Comparison of ENCODE assay signal across 16 cellular contexts in the genomic region with DNA sequence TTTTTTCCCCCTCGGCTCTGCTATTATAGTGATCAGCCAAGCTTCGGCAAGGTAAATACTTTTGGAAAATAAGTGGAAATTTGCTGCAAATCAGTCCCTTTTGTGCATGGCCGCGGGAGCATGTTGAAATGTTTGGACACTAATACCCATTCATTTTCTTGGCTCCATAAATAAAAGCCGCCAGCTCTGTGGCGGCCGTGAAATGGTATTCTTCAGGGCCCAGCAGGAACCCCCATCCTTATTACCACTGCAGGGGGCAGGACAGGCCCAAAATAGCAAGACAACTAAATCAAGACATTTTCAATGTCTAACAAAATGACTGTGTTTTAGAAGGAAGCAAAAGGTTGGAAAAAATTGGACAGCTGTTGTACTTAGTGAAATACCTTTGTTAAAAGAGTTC.
DNase-seq lines count a peak whose midpoint lies in the region; ATAC-seq and TF ChIP-seq lines count a peak whose summit lies in the region.
"Had no signal": no experiment of that assay in that cellular context is flagged by ENCODE, and none has a peak within 500 bp of the region (broad histone marks: within the 10 kb centered on the region; RNA-seq: fewer than 3 reads in every experiment).

No MANE protein-coding gene starts in this region.

- no peaks in the 10 kb centered on the region for H3K9me3 ChIP-seq in HEK293 (ENCODE audit: control insufficient read depth, insufficient read depth, low read depth, low read length)
- H3K9me3 ChIP-seq in PC-3 (ENCODE audit: low read length): no peaks in the 10 kb centered on the region
- H3K9me3 ChIP-seq: A549, BLaER1 had no signal

- H3K27me3 Mint-ChIP-seq in type B pancreatic cell: peaks cover 25% of the 10 kb centered on the region
- no peaks in the 10 kb centered on the region for H3K27me3 Mint-ChIP-seq in stimulated activated memory B cell treated with anti-CD40 and anti-IgM and Interleukin-4, amounts not matched to agents 10 μg/mL and 1 μg/mL and 100 μg/mL, for 72 hours

- BruUV-seq in PC-3 (replicated peaks; lab: Mats Ljungman, UMichigan): no TSS peak

- H3K9me2 ChIP-seq in PC-3 (replicated peaks; ENCODE audit: low read length): no peaks in the 10 kb centered on the region

- H3K4me1 Mint-ChIP-seq in type B pancreatic cell (ENCODE audit: unreplicated experiment): peaks cover 29% of the 10 kb centered on the region
- no peaks in the 10 kb centered on the region for H3K4me1 Mint-ChIP-seq in stimulated activated memory B cell treated with anti-CD40 and anti-IgM and Interleukin-4, amounts not matched to agents 10 μg/mL and 1 μg/mL and 100 μg/mL, for 72 hours
- H3K4me1 Mint-ChIP-seq: GM23338 had no signal

- H3K36me3 Mint-ChIP-seq in type B pancreatic cell: no peaks in the 10 kb centered on the region
- H3K36me3 Mint-ChIP-seq in stimulated activated memory B cell treated with anti-CD40 and anti-IgM and Interleukin-4, amounts not matched to agents 10 μg/mL and 1 μg/mL and 100 μg/mL, for 72 hours: no peaks in the 10 kb centered on the region

- peak; percentile 2 to 36 for DNase-seq in NCI-H1930 (lab: John Stamatoyannopoulos, UW)
- peak; percentile 89 for DNase-seq in NCI-H69 (lab: John Stamatoyannopoulos, UW)
- DNase-seq in type B pancreatic cell (ENCODE audit: extremely low spot score, unreplicated experiment): no peak
- DNase-seq in PC-3: no peak
- DNase-seq in effector CD8-positive, alpha-beta T cell (lab: John Stamatoyannopoulos, UW): no peak
- DNase-seq: Calu3, DMS 273 treated with DMSO at 0.1 percent for 48 hours, DMS79 treated with DMSO at 0.1 percent for 48 hours, EL, H7 had no signal

- H3K4me3 ChIP-seq in HEK293 (ENCODE audit: low read depth, low read length) (no peak overlapping the region), PC-3 (ENCODE audit: low read length) (no peak overlapping the region)
- H3K4me3 ChIP-seq: A549, BLaER1, GM23338, K562 had no signal

- H3K79me2 ChIP-seq in PC-3 (ENCODE audit: low read length): no peaks in the 10 kb centered on the region

- ATAC-seq in stimulated activated memory B cell treated with anti-CD40 and anti-IgM and Interleukin-4, amounts not matched to agents 10 μg/mL and 1 μg/mL and 100 μg/mL, for 72 hours: no peak
- no peak for ATAC-seq in PC-3
- ATAC-seq: A549, GM23338, K562 had no signal

- CTCF ChIA-PET in HEK293 (lab: Yijun Ruan, JAX): no interaction called here
- CTCF ChIA-PET in PC-3 (lab: Charles Lee): no interaction called here

- peaks cover 72% of the 10 kb centered on the region for H3K27me3 ChIP-seq in PC-3 (ENCODE audit: low read length)
- H3K27me3 ChIP-seq: BLaER1 had no signal

- no peak for TF ChIP-seq CTCF in HEK293 (tag by site-specific recombination; IDR thresholded peaks at IDR 0.05)
- no peak for TF ChIP-seq CTCF in type B pancreatic cell (conservative IDR thresholded peaks at IDR 0.05)
- TF ChIP-seq CTCF in PC-3 (conservative IDR thresholded peaks at IDR 0.05; ENCODE audit: low read depth, low read length): no peak

- H3K9me3 Mint-ChIP-seq in type B pancreatic cell: peaks cover 4% of the 10 kb centered on the region
- no peaks in the 10 kb centered on the region for H3K9me3 Mint-ChIP-seq in stimulated activated memory B cell treated with anti-CD40 and anti-IgM and Interleukin-4, amounts not matched to agents 10 μg/mL and 1 μg/mL and 100 μg/mL, for 72 hours
- H3K9me3 Mint-ChIP-seq: GM23338 had no signal

- H3K36me3 ChIP-seq in HEK293 (ENCODE audit: control insufficient read depth in 2 of 2, insufficient read depth in 1 of 2, low read length in 2 of 2) (no peaks in the 10 kb centered on the region), PC-3 (ENCODE audit: low read depth, low read length) (no peaks in the 10 kb centered on the region)
- H3K36me3 ChIP-seq: BLaER1 had no signal

- no peak overlapping the region for H3K27ac Mint-ChIP-seq in type B pancreatic cell
- H3K27ac Mint-ChIP-seq in stimulated activated memory B cell treated with anti-CD40 and anti-IgM and Interleukin-4, amounts not matched to agents 10 μg/mL and 1 μg/mL and 100 μg/mL, for 72 hours: no peak overlapping the region
- H3K27ac Mint-ChIP-seq: GM23338 had no signal

- H3K4me2 ChIP-seq in PC-3 (ENCODE audit: low read length): no peak overlapping the region
- H3K4me2 ChIP-seq: A549, BLaER1, GM23338 had no signal

- no peaks in the 10 kb centered on the region for H4K20me1 ChIP-seq in PC-3 (ENCODE audit: low read length)
- H4K20me1 ChIP-seq: BLaER1 had no signal

- H3K9ac ChIP-seq in PC-3 (ENCODE audit: low read length): no peak overlapping the region
- H3K9ac ChIP-seq: BLaER1 had no signal

- 0 out of 2 replicates have a peak overlapping the region, but pooled peaks have one; percentile 84 for H3K27ac ChIP-seq in HEK293 (ENCODE audit: extremely low read depth, low read depth, low read length)
- H3K27ac ChIP-seq in PC-3 (ENCODE audit: low read length): no peak overlapping the region
- H3K27ac ChIP-seq: A549, BLaER1 had no signal

- no peak overlapping the region for H2AFZ ChIP-seq in PC-3 (ENCODE audit: low read length)
- H2AFZ ChIP-seq: GM23338 had no signal

- POLR2A ChIA-PET in HEK293 (lab: Yijun Ruan, JAX): no interaction called here
- POLR2A ChIA-PET in PC-3 (lab: Charles Lee; ENCODE audit: unreplicated experiment): no interaction called here

- intact Hi-C loops in PC-3 (cut with micrococcal nuclease): no loop called here

- peaks cover 36% of the 10 kb centered on the region for H3K4me1 ChIP-seq in HEK293 (ENCODE audit: control insufficient read depth, insufficient read depth, low read length)
- H3K4me1 ChIP-seq in PC-3 (ENCODE audit: insufficient read depth, low read length): no peaks in the 10 kb centered on the region
- H3K4me1 ChIP-seq: A549, BLaER1 had no signal

- H3F3A ChIP-seq in PC-3 (ENCODE audit: low read length, unreplicated experiment): no peaks in the 10 kb centered on the region

- H3K4me3 Mint-ChIP-seq in type B pancreatic cell: peak overlapping the region; percentile 23
- no peak overlapping the region for H3K4me3 Mint-ChIP-seq in stimulated activated memory B cell treated with anti-CD40 and anti-IgM and Interleukin-4, amounts not matched to agents 10 μg/mL and 1 μg/mL and 100 μg/mL, for 72 hours
- H3K4me3 Mint-ChIP-seq: GM23338 had no signal

TF ChIP-seq in HEK293, 187 proteins besides CTCF, POLR2A, EP300 and RAD21 (continues in another document):
- TF ChIP-seq GLIS1 (tag by site-specific recombination; IDR thresholded peaks at IDR 0.05) (peak; percentile 79), IKZF3 (tag by site-specific recombination; IDR thresholded peaks at IDR 0.05) (peak; percentile 58; the same call in 1 of the 2 replicates), ZNF114 (tag by site-specific recombination; IDR thresholded peaks at IDR 0.05) (no peak), KLF1 (tag by site-specific recombination; IDR thresholded peaks at IDR 0.05) (no peak), ZIC2 (tag by site-specific recombination; IDR thresholded peaks at IDR 0.05) (peak; percentile 70), KLF9 (tag by site-specific recombination; IDR thresholded peaks at IDR 0.05; ENCODE audit: low read depth) (no peak), ZSCAN30 (tag by site-specific recombination; IDR thresholded peaks at IDR 0.05) (peak; percentile 55; the same call in 1 of the 2 replicates), ZNF664 (tag by site-specific recombination; IDR thresholded peaks at IDR 0.05) (peak; percentile 48; the same call in 1 of the 2 replicates), ZNF248 (tag by site-specific recombination; IDR thresholded peaks at IDR 0.05) (no peak), FEZF1 (tag by site-specific recombination; IDR thresholded peaks at IDR 0.05) (peak; percentile 91), ZNF561 (tag by site-specific recombination; IDR thresholded peaks at IDR 0.05; ENCODE audit: borderline replicate concordance) (peak; percentile 24; the same call in 1 of the 2 replicates), SP7 (tag by site-specific recombination; IDR thresholded peaks at IDR 0.05) (peak; percentile 74)
- TF ChIP-seq, protein P1, sequence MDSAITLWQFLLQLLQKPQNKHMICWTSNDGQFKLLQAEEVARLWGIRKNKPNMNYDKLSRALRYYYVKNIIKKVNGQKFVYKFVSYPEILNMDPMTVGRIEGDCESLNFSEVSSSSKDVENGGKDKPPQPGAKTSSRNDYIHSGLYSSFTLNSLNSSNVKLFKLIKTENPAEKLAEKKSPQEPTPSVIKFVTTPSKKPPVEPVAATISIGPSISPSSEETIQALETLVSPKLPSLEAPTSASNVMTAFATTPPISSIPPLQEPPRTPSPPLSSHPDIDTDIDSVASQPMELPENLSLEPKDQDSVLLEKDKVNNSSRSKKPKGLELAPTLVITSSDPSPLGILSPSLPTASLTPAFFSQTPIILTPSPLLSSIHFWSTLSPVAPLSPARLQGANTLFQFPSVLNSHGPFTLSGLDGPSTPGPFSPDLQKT (IDR thresholded peaks at IDR 0.05; ENCODE audit: borderline replicate concordance, low read depth, low read length): no peak
- TF ChIP-seq, protein P2, sequence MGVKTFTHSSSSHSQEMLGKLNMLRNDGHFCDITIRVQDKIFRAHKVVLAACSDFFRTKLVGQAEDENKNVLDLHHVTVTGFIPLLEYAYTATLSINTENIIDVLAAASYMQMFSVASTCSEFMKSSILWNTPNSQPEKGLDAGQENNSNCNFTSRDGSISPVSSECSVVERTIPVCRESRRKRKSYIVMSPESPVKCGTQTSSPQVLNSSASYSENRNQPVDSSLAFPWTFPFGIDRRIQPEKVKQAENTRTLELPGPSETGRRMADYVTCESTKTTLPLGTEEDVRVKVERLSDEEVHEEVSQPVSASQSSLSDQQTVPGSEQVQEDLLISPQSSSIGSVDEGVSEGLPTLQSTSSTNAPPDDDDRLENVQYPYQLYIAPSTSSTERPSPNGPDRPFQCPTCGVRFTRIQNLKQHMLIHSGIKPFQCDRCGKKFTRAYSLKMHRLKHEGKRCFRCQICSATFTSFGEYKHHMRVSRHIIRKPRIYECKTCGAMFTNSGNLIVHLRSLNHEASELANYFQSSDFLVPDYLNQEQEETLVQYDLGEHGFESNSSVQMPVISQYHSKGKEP (tag by site-specific recombination; IDR thresholded peaks at IDR 0.05): 0 out of 2 replicates have a peak, but pooled peaks have one; percentile 48

Comparison
In these comparisons a context has a peak if more than half of its experiments do, and no peak if none do; other contexts are left out.
1. DNase-seq: peak in NCI-H1930 (2 of 2) and NCI-H69 (single experiment); none in type B pancreatic cell (single experiment), PC-3 (single experiment) and effector CD8-positive, alpha-beta T cell (single experiment).